6 cellular contexts compared by ENCODE assay signal in the genomic region with DNA sequence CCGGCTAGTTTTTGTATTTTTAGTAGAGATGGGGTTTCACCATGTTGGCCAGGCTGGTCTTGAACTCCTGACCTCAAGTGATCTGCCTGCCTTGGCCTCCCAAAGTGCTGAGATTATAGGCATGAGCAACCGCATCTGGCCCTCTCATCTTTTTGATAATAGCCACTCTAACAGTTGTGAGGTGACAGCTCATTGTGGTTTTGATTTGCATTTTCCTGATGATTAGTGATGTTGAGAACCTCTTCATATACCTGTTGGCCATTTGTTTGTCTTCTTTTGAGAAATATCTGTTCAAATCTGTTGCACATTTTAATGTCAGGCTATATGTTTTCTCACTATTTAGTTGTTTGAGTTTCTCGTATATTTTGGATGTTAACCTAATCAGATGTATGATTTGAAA.
DNase-seq lines count a peak whose midpoint lies in the region; ATAC-seq and TF ChIP-seq lines count a peak whose summit lies in the region.
"Not testable (repeated sequence)": the region's sequence is repeated elsewhere in the genome, so short reads cannot be mapped to it uniquely, and the experiment has no call there.

No MANE protein-coding gene starts in this region.

- POLR2A ChIA-PET in activated B cell treated with CpG ODN at 0.5 μM for 24 hours (lab: Charles Lee), result interaction anchor here (0.5 kb wide), 1 partner anchor 102 kb away, joined by 7 read pairs; no protein-coding TSS in a partner anchor

- peaks cover 41% of the 10 kb centered on the region for H3K4me1 Mint-ChIP-seq in activated B cell treated with CpG ODN at 0.5 μM for 24 hours

- H3K4me3 Mint-ChIP-seq in activated B cell treated with CpG ODN at 0.5 μM for 24 hours, result peak overlapping the region; percentile 4

- DNase-seq in activated B cell treated with CpG ODN at 0.5 μM for 24 hours, result not testable (repeated sequence)

- TF ChIP-seq CTCF in activated B cell treated with CpG ODN at 0.5 μM for 24 hours (IDR thresholded peaks at IDR 0.05), result not testable (repeated sequence)

- not testable (repeated sequence) for H3K27me3 Mint-ChIP-seq in activated B cell treated with CpG ODN at 0.5 μM for 24 hours

- H3K36me3 Mint-ChIP-seq in activated B cell treated with CpG ODN at 0.5 μM for 24 hours (ENCODE audit: low read depth), result not testable (repeated sequence)

- not testable (repeated sequence) for H3K9me3 Mint-ChIP-seq in activated B cell treated with CpG ODN at 0.5 μM for 24 hours

- CTCF ChIA-PET in activated B cell treated with CpG ODN at 0.5 μM for 24 hours (lab: Charles Lee), result interaction anchor here (1.4 kb wide), 1 partner anchor 235 kb away, joined by 4 read pairs; no protein-coding TSS in a partner anchor

- peak; percentile 58 for ATAC-seq in GM18498 (IDR thresholded peaks at IDR 0.05; ENCODE audit: unreplicated experiment)
- peak; percentile 53 for ATAC-seq in GM18519 (IDR thresholded peaks at IDR 0.05; ENCODE audit: low FRiP score, unreplicated experiment)
- ATAC-seq in GM19035 (IDR thresholded peaks at IDR 0.05; ENCODE audit: unreplicated experiment), result peak; percentile 61
- ATAC-seq in HG02610 (IDR thresholded peaks at IDR 0.05; ENCODE audit: unreplicated experiment), result peak; percentile 62
- peak; percentile 49 for ATAC-seq in HG03175 (IDR thresholded peaks at IDR 0.05; ENCODE audit: unreplicated experiment)
- peak; percentile 58 for ATAC-seq in activated B cell treated with CpG ODN at 0.5 μM for 24 hours (ENCODE audit: low read depth)

- H3K27ac Mint-ChIP-seq in activated B cell treated with CpG ODN at 0.5 μM for 24 hours, result not testable (repeated sequence)

- intact Hi-C loops in activated B cell treated with CpG ODN at 0.5 μM for 24 hours (cut with micrococcal nuclease), result not testable (repeated sequence)
